ENCODE assay signal across 1 cellular context in genomic region chr17:56770427-56770826, GRCh38.
TF ChIP-seq lines count a peak whose summit lies in the region.

No MANE protein-coding gene starts in this region.

TF ChIP-seq in HepG2, 621 proteins besides CTCF, POLR2A, EP300 and RAD21 (continued from another document and continues in another):
- TF ChIP-seq HMGXB3 (CRISPR knock-in tag; IDR thresholded peaks at IDR 0.05; ENCODE audit: borderline replicate concordance), result no peak
- no peak for TF ChIP-seq SRSF4 (IDR thresholded peaks at IDR 0.05; ENCODE audit: low read depth, low read length, poor library complexity, severe bottlenecking)
- TF ChIP-seq SALL1 (CRISPR knock-in tag; IDR thresholded peaks at IDR 0.05), result no peak
- no peak for TF ChIP-seq ZNF24 (IDR thresholded peaks at IDR 0.05)
- no peak for TF ChIP-seq ZBTB21 (CRISPR knock-in tag; IDR thresholded peaks at IDR 0.05)
- no peak for TF ChIP-seq ZFP36L1 (CRISPR knock-in tag; IDR thresholded peaks at IDR 0.05)
- TF ChIP-seq SCMH1 (CRISPR knock-in tag; IDR thresholded peaks at IDR 0.05; ENCODE audit: borderline replicate concordance), result no peak
- TF ChIP-seq ZNF530 (CRISPR knock-in tag; IDR thresholded peaks at IDR 0.05; ENCODE audit: low read depth), result no peak
- no peak for TF ChIP-seq GTF2F1 (IDR thresholded peaks at IDR 0.05; ENCODE audit: low read length)
- TF ChIP-seq PHB2 (IDR thresholded peaks at IDR 0.05; ENCODE audit: partially characterized antibody), result peak; percentile 56
- TF ChIP-seq, protein P1, sequence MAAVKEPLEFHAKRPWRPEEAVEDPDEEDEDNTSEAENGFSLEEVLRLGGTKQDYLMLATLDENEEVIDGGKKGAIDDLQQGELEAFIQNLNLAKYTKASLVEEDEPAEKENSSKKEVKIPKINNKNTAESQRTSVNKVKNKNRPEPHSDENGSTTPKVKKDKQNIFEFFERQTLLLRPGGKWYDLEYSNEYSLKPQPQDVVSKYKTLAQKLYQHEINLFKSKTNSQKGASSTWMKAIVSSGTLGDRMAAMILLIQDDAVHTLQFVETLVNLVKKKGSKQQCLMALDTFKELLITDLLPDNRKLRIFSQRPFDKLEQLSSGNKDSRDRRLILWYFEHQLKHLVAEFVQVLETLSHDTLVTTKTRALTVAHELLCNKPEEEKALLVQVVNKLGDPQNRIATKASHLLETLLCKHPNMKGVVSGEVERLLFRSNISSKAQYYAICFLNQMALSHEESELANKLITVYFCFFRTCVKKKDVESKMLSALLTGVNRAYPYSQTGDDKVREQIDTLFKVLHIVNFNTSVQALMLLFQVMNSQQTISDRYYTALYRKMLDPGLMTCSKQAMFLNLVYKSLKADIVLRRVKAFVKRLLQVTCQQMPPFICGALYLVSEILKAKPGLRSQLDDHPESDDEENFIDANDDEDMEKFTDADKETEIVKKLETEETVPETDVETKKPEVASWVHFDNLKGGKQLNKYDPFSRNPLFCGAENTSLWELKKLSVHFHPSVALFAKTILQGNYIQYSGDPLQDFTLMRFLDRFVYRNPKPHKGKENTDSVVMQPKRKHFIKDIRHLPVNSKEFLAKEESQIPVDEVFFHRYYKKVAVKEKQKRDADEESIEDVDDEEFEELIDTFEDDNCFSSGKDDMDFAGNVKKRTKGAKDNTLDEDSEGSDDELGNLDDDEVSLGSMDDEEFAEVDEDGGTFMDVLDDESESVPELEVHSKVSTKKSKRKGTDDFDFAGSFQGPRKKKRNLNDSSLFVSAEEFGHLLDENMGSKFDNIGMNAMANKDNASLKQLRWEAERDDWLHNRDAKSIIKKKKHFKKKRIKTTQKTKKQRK (IDR thresholded peaks at IDR 0.05; ENCODE audit: low read length), result no peak
- TF ChIP-seq TCF7 (IDR thresholded peaks at IDR 0.05; ENCODE audit: low read depth), result no peak
- TF ChIP-seq AKNA (CRISPR knock-in tag; IDR thresholded peaks at IDR 0.05; ENCODE audit: borderline replicate concordance), result no peak
- TF ChIP-seq FOXK2 (IDR thresholded peaks at IDR 0.05), result 0 out of 2 replicates have a peak, but pooled peaks have one; percentile 12
- peak; percentile 89; the same call in 1 of the 2 replicates for TF ChIP-seq PLRG1 (conservative IDR thresholded peaks at IDR 0.05)
- no peak for TF ChIP-seq CERS6 (CRISPR knock-in tag; IDR thresholded peaks at IDR 0.05)
- TF ChIP-seq, protein P2, sequence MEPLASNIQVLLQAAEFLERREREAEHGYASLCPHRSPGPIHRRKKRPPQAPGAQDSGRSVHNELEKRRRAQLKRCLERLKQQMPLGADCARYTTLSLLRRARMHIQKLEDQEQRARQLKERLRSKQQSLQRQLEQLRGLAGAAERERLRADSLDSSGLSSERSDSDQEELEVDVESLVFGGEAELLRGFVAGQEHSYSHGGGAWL (CRISPR knock-in tag; IDR thresholded peaks at IDR 0.05), result no peak
- no peak for TF ChIP-seq CCAR2 (optimal IDR thresholded peaks at IDR 0.05; ENCODE audit: low read depth, low read length)
- no peak for TF ChIP-seq ZNF557 (CRISPR knock-in tag; IDR thresholded peaks at IDR 0.05)
- no peak for TF ChIP-seq CREM (IDR thresholded peaks at IDR 0.05)
- TF ChIP-seq CREM (CRISPR knock-in tag; IDR thresholded peaks at IDR 0.05), result no peak
- TF ChIP-seq NFYC (CRISPR knock-in tag; IDR thresholded peaks at IDR 0.05), result no peak
- TF ChIP-seq FOXP1 (IDR thresholded peaks at IDR 0.05), result 0 out of 2 replicates have a peak, but pooled peaks have one; percentile 18
- no peak for TF ChIP-seq FOXP1 (CRISPR knock-in tag; IDR thresholded peaks at IDR 0.05)
- peak; percentile 47 for TF ChIP-seq FOXA1 (IDR thresholded peaks at IDR 0.05)
- TF ChIP-seq FOXA1 (CRISPR knock-in tag; IDR thresholded peaks at IDR 0.05), result no peak
- TF ChIP-seq CHCHD3 (CRISPR knock-in tag; IDR thresholded peaks at IDR 0.05), result no peak
- no peak for TF ChIP-seq ZNF383 (CRISPR knock-in tag; IDR thresholded peaks at IDR 0.05; ENCODE audit: borderline replicate concordance)
- TF ChIP-seq, protein P3, sequence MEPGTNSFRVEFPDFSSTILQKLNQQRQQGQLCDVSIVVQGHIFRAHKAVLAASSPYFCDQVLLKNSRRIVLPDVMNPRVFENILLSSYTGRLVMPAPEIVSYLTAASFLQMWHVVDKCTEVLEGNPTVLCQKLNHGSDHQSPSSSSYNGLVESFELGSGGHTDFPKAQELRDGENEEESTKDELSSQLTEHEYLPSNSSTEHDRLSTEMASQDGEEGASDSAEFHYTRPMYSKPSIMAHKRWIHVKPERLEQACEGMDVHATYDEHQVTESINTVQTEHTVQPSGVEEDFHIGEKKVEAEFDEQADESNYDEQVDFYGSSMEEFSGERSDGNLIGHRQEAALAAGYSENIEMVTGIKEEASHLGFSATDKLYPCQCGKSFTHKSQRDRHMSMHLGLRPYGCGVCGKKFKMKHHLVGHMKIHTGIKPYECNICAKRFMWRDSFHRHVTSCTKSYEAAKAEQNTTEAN (CRISPR knock-in tag; conservative IDR thresholded peaks at IDR 0.05), result no peak
- TF ChIP-seq MAX (IDR thresholded peaks at IDR 0.05), result no peak
- TF ChIP-seq ZNF20 (CRISPR knock-in tag; IDR thresholded peaks at IDR 0.05), result no peak
- TF ChIP-seq ZNF878 (CRISPR knock-in tag; IDR thresholded peaks at IDR 0.05), result no peak
- no peak for TF ChIP-seq ZNF629 (CRISPR knock-in tag; conservative IDR thresholded peaks at IDR 0.05)
- no peak for TF ChIP-seq ZNF44 (CRISPR knock-in tag; IDR thresholded peaks at IDR 0.05)
- no peak for TF ChIP-seq BATF2 (CRISPR knock-in tag; IDR thresholded peaks at IDR 0.05)
- TF ChIP-seq IKZF4 (CRISPR knock-in tag; IDR thresholded peaks at IDR 0.05; ENCODE audit: borderline replicate concordance, low read depth, not compliant biosample characterization), result no peak
- TF ChIP-seq MIER3 (CRISPR knock-in tag; IDR thresholded peaks at IDR 0.05; ENCODE audit: borderline replicate concordance), result no peak
- no peak for TF ChIP-seq ZNF549 (CRISPR knock-in tag; IDR thresholded peaks at IDR 0.05)
- no peak for TF ChIP-seq CBX5 (CRISPR knock-in tag; IDR thresholded peaks at IDR 0.05; ENCODE audit: borderline replicate concordance)
- no peak for TF ChIP-seq NCOA5 (CRISPR knock-in tag; IDR thresholded peaks at IDR 0.05)
- TF ChIP-seq, protein P4, sequence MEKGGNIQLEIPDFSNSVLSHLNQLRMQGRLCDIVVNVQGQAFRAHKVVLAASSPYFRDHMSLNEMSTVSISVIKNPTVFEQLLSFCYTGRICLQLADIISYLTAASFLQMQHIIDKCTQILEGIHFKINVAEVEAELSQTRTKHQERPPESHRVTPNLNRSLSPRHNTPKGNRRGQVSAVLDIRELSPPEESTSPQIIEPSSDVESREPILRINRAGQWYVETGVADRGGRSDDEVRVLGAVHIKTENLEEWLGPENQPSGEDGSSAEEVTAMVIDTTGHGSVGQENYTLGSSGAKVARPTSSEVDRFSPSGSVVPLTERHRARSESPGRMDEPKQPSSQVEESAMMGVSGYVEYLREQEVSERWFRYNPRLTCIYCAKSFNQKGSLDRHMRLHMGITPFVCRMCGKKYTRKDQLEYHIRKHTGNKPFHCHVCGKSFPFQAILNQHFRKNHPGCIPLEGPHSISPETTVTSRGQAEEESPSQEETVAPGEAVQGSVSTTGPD (CRISPR knock-in tag; IDR thresholded peaks at IDR 0.05), result no peak
- no peak for TF ChIP-seq ZNF703 (CRISPR knock-in tag; IDR thresholded peaks at IDR 0.05; ENCODE audit: borderline replicate concordance)
- no peak for TF ChIP-seq KDM6A (CRISPR knock-in tag; IDR thresholded peaks at IDR 0.05; ENCODE audit: low read depth)
- TF ChIP-seq ZNF780A (CRISPR knock-in tag; IDR thresholded peaks at IDR 0.05), result no peak
- 0 out of 2 replicates have a peak, but pooled peaks have one; percentile 58 for TF ChIP-seq TRIM22 (IDR thresholded peaks at IDR 0.05)
- no peak for TF ChIP-seq TARDBP (CRISPR knock-in tag; IDR thresholded peaks at IDR 0.05)
- TF ChIP-seq ZSCAN22 (CRISPR knock-in tag; IDR thresholded peaks at IDR 0.05), result no peak
- TF ChIP-seq ZNF713 (CRISPR knock-in tag; IDR thresholded peaks at IDR 0.05), result no peak
- TF ChIP-seq CREB1 (IDR thresholded peaks at IDR 0.05), result no peak
- TF ChIP-seq CREB1 (CRISPR knock-in tag; IDR thresholded peaks at IDR 0.05), result no peak
- TF ChIP-seq RORA (CRISPR knock-in tag; IDR thresholded peaks at IDR 0.05), result no peak
- no peak for TF ChIP-seq MXI1 (IDR thresholded peaks at IDR 0.05; ENCODE audit: borderline replicate concordance, low read depth, low read length)
